ENCODE assay signal across 9 cellular contexts in the genomic region with DNA sequence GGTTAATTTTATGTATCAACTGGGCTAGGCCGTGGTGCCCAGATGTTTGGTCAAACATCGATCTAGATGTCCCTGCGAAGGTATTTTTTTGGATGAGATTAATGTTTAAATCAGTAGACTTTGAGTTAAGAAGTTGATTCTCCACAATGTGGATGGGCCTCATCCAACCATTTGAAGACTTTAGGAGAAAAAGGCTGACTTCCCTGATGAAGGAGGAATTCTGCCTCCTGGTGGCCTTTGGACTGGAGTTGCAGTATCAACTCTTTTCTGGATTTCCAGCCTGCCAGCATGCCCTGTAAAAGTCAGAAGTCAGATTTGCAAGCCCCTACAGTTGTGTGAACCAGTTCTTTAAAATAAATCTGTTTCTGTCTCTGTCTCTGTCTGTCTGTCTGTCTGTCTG.
DNase-seq lines count a peak whose midpoint lies in the region; ATAC-seq and TF ChIP-seq lines count a peak whose summit lies in the region.
"Had no signal": no experiment of that assay in that cellular context is flagged by ENCODE, and none has a peak within 500 bp of the region (broad histone marks: within the 10 kb centered on the region; RNA-seq: fewer than 3 reads in every experiment).

No MANE protein-coding gene starts in this region.

- no peak overlapping the region for H3K4me3 ChIP-seq in stomach
- no peak overlapping the region for H3K4me3 ChIP-seq in coronary artery

- no peak for TF ChIP-seq EP300 in stomach (IDR thresholded peaks at IDR 0.05)

- no peak for TF ChIP-seq POLR2A in stomach (IDR thresholded peaks at IDR 0.05)

- TF ChIP-seq CTCF in foreskin keratinocyte (conservative IDR thresholded peaks at IDR 0.05) (peak; percentile 64), stomach (IDR thresholded peaks at IDR 0.05) (peak in 5 of 7 experiments; percentile 40 to 70 (median 44)), coronary artery (IDR thresholded peaks at IDR 0.05) (no peak)

- H3K36me3 ChIP-seq in stomach: no peaks in the 10 kb centered on the region

- no peak for ATAC-seq in foreskin keratinocyte
- no peak for ATAC-seq in GM19455 (IDR thresholded peaks at IDR 0.05; ENCODE audit: unreplicated experiment)
- ATAC-seq in HG02610 (IDR thresholded peaks at IDR 0.05; ENCODE audit: unreplicated experiment): no peak

- no peaks in the 10 kb centered on the region for H3K27me3 ChIP-seq in foreskin keratinocyte
- no peaks in the 10 kb centered on the region for H3K27me3 ChIP-seq in stomach

- 79 to 89% (median 85%) methylated on average over 3 of the region's 3 CpGs for WGBS in stomach, 5 donors

- no peaks in the 10 kb centered on the region for H3K4me1 ChIP-seq in foreskin keratinocyte
- H3K4me1 ChIP-seq in stomach: peaks cover 0 to 16% (median 9%) of the 10 kb centered on the region in 4 donors

- no peaks in the 10 kb centered on the region for H3K9me3 ChIP-seq in stomach

- DNase-seq in NCI-H1417 (lab: John Stamatoyannopoulos, UW) (peak in 2 of 3 experiments; percentile 13 to 25), NCI-H1417 treated with DMSO at 0.1 percent for 48 hours (lab: John Stamatoyannopoulos, UW) (no peak), SK-MEL-5 (ENCODE audit: low read depth, low spot score) (peak; percentile 61), foreskin keratinocyte (peak in 1 of 2 donors; percentile 26), stomach (peak; percentile 66), coronary artery (ENCODE audit: low spot score) (no peak)

- in situ Hi-C loops in SK-MEL-5 (cut with HindIII; ENCODE audit: low pct_unique_long_range_greater_than_20kb, low sequenced_read_pairs): no loop called here

- H3K27ac ChIP-seq in foreskin keratinocyte (no peak overlapping the region), stomach (no peak overlapping the region), coronary artery (no peak overlapping the region)
- H3K27ac ChIP-seq: KMS-11 had no signal

- intact Hi-C loops in stomach (cut with DNase I; ENCODE audit: low total_unique reads): loop anchor here (5.0 kb wide), 2 partner anchors 90 to 150 kb away; a partner anchor contains a TSS

Comparison
In these comparisons a context has a peak if more than half of its experiments do, and no peak if none do; other contexts are left out.
1. DNase-seq: peak in NCI-H1417 (2 of 3), SK-MEL-5 (single experiment) and stomach (single experiment); none in NCI-H1417 treated with DMSO at 0.1 percent for 48 hours (single experiment) and coronary artery (single experiment).